17 cellular contexts compared by ENCODE assay signal in the genomic region with DNA sequence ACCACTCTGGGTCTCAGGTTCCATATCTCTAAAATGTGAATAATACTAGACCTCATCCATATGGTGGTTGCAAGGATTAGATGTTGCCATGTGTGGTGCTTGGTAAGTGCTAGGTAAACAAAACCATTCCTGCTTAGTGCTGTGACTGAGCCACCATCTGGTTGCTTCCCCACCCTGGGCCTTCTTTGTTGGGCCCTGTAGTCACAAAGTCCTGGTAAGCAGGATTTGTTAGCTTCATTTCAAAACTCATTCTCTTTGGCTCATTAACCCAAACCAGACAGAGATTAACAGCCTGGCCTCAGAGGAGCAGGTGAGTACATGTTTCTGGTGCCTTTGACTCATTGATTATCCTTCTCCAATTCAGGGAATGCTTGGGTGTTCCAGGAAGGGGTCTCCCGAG.
DNase-seq lines count a peak whose midpoint lies in the region; ATAC-seq and TF ChIP-seq lines count a peak whose summit lies in the region.
"Had no signal": no experiment of that assay in that cellular context is flagged by ENCODE, and none has a peak within 500 bp of the region (broad histone marks: within the 10 kb centered on the region; RNA-seq: fewer than 3 reads in every experiment).

No MANE protein-coding gene starts in this region.

- no peaks in the 10 kb centered on the region for H3K9me3 ChIP-seq in mucosa of descending colon
- H3K9me3 ChIP-seq: heart left ventricle, vagina had no signal

- DNase-seq in NCI-H748 (lab: John Stamatoyannopoulos, UW; ENCODE audit: unreplicated experiment): peak; percentile 68
- DNase-seq in NCI-H748 treated with DMSO at 0.1 percent for 48 hours (lab: John Stamatoyannopoulos, UW): no peak
- DNase-seq in NCI-H1694 (lab: John Stamatoyannopoulos, UW): peak; percentile 95
- no peak for DNase-seq in mucosa of descending colon
- DNase-seq in substantia nigra (lab: John Stamatoyannopoulos, UW): no peak
- DNase-seq: ACHN; activated T-cell treated with anti-CD3 and anti-CD28 coated beads, Interleukin-2, amount 50 U/mL, for 48 hours; heart left ventricle; NCI-H526 treated with DMSO at 0.1 percent for 48 hours; stimulated activated CD8-positive, alpha-beta memory T cell treated with anti-CD3 and anti-CD28 coated beads, Interleukin-4, amount 100 ng/mL, for 48 hours had no signal

- no peak overlapping the region for H3K4me3 Mint-ChIP-seq in activated T-helper 17 cell treated with anti-CD3 and anti-CD28 coated beads, Interleukin-2, amount 50 U/mL, for 72 hours
- H3K4me3 Mint-ChIP-seq: WTC11 had no signal

- no peaks in the 10 kb centered on the region for H3K27me3 Mint-ChIP-seq in activated T-helper 17 cell treated with anti-CD3 and anti-CD28 coated beads, Interleukin-2, amount 50 U/mL, for 72 hours

- no peaks in the 10 kb centered on the region for H3K9me3 Mint-ChIP-seq in activated T-helper 17 cell treated with anti-CD3 and anti-CD28 coated beads, Interleukin-2, amount 50 U/mL, for 72 hours
- H3K9me3 Mint-ChIP-seq: WTC11 had no signal

- H3K36me3 Mint-ChIP-seq in activated T-helper 17 cell treated with anti-CD3 and anti-CD28 coated beads, Interleukin-2, amount 50 U/mL, for 72 hours (ENCODE audit: low read depth): peaks cover 5% of the 10 kb centered on the region
- H3K36me3 Mint-ChIP-seq: WTC11 had no signal

- H3K4me1 ChIP-seq in mucosa of descending colon (ENCODE audit: low read depth): no peaks in the 10 kb centered on the region

- no peak for TF ChIP-seq CTCF in mucosa of descending colon (IDR thresholded peaks at IDR 0.05)

- H3K27ac ChIP-seq in substantia nigra (ENCODE audit: low read depth, low read length, poor library complexity, severe bottlenecking): no peak overlapping the region
- H3K27ac ChIP-seq: SK-N-MC, vagina had no signal

- H3K4me1 Mint-ChIP-seq in activated T-helper 17 cell treated with anti-CD3 and anti-CD28 coated beads, Interleukin-2, amount 50 U/mL, for 72 hours: peaks cover 18% of the 10 kb centered on the region

- ATAC-seq in activated T-helper 17 cell treated with anti-CD3 and anti-CD28 coated beads, Interleukin-2, amount 50 U/mL, for 72 hours (replicated peaks): no peak
- ATAC-seq in mucosa of descending colon (peak; percentile 13), GM18868 (IDR thresholded peaks at IDR 0.05; ENCODE audit: unreplicated experiment) (no peak), GM18907 (IDR thresholded peaks at IDR 0.05; ENCODE audit: unreplicated experiment) (no peak)
- ATAC-seq: heart left ventricle, WTC11 had no signal

- H3K4me3 ChIP-seq in mucosa of descending colon: no peak overlapping the region
- H3K4me3 ChIP-seq: heart left ventricle, lung, SK-N-MC, vagina had no signal

- no peaks in the 10 kb centered on the region for H3K36me3 ChIP-seq in mucosa of descending colon (ENCODE audit: low read depth)
- H3K36me3 ChIP-seq: vagina had no signal

- peak overlapping the region; percentile 75 for H3K27ac Mint-ChIP-seq in activated T-helper 17 cell treated with anti-CD3 and anti-CD28 coated beads, Interleukin-2, amount 50 U/mL, for 72 hours
- H3K27ac Mint-ChIP-seq: WTC11 had no signal

- intact Hi-C loops in mucosa of descending colon (cut with DNase I, micrococcal nuclease): loop anchor here in 1 of 2 donors (10.0 kb wide), 1 partner anchor 674 kb away; no protein-coding TSS in a partner anchor

Comparison
In these comparisons a context has a peak if more than half of its experiments do, and no peak if none do; other contexts are left out.
1. DNase-seq: peak in NCI-H748 (single experiment) and NCI-H1694 (single experiment); none in NCI-H748 treated with DMSO at 0.1 percent for 48 hours (single experiment), mucosa of descending colon (0 of 3) and substantia nigra (0 of 49).